Comparison of ENCODE assay signal across 1 cellular context in genomic region chr13:64529874-64530485, GRCh38.
TF ChIP-seq lines count a peak whose summit lies in the region.

No MANE protein-coding gene starts in this region.

TF ChIP-seq in K562, 482 proteins besides CTCF, POLR2A, EP300 and RAD21 (continued from another document):
- no peak for TF ChIP-seq TSHZ1 (CRISPR knock-in tag; IDR thresholded peaks at IDR 0.05)
- no peak for TF ChIP-seq E2F6 (IDR thresholded peaks at IDR 0.05; ENCODE audit: borderline replicate concordance in 1 of 2, extremely low read depth in 1 of 2, insufficient read depth in 1 of 2, insufficient read length in 1 of 2, low read depth in 1 of 2, low read length in 1 of 2, poor library complexity in 1 of 2, severe bottlenecking in 1 of 2)
TF ChIP-seq in K562: peak in this region for 0.
